1 cellular context compared by ENCODE assay signal in the genomic region with DNA sequence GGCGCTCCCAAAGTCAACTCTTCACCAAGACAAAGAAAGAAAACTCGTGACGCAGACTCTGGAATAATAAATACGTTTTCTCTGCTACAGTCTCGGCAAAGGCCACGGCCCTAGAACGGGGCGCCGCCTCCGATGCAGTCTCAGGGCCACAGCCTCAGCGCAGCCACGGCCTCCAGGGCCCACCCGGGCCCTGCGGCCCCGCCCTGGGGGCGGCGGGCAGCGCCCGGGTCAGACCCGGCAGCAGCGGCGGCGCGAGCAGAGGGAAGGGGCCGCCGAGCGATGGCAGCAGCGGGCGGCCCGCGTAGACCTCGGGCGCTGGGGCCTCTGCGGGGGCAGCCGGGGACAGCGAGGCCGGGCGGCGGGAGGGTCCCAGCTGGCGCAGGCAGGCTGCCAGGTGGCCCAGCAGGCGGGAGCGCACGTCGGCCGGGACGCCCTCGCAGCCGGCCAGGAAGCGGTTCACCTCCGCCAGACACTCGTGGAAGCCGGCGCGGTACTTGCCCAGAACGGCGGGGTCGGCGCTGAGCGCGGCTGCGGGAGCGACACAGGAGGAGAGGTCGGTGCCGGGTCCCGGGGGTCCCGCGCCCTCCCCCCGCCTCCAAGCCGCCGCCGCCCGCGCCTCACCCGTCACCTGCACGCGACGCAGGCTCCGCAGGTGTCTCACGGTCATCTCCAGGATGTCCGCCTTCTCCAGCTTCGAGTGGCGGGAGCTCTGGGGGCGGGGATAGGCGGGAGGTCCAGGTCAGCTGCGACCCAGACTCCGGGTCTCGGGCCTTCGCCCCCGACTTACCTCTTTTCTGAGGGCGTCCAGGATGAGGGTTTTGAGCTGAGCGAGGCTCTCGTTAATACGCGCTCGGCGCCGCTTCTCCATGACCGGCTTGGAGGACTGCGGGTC.
TF ChIP-seq lines count a peak whose summit lies in the region.

No MANE protein-coding gene starts in this region.

TF ChIP-seq in liver, 16 proteins besides CTCF, POLR2A, EP300 and RAD21 (continued from another document):
- TF ChIP-seq, protein P1, sequence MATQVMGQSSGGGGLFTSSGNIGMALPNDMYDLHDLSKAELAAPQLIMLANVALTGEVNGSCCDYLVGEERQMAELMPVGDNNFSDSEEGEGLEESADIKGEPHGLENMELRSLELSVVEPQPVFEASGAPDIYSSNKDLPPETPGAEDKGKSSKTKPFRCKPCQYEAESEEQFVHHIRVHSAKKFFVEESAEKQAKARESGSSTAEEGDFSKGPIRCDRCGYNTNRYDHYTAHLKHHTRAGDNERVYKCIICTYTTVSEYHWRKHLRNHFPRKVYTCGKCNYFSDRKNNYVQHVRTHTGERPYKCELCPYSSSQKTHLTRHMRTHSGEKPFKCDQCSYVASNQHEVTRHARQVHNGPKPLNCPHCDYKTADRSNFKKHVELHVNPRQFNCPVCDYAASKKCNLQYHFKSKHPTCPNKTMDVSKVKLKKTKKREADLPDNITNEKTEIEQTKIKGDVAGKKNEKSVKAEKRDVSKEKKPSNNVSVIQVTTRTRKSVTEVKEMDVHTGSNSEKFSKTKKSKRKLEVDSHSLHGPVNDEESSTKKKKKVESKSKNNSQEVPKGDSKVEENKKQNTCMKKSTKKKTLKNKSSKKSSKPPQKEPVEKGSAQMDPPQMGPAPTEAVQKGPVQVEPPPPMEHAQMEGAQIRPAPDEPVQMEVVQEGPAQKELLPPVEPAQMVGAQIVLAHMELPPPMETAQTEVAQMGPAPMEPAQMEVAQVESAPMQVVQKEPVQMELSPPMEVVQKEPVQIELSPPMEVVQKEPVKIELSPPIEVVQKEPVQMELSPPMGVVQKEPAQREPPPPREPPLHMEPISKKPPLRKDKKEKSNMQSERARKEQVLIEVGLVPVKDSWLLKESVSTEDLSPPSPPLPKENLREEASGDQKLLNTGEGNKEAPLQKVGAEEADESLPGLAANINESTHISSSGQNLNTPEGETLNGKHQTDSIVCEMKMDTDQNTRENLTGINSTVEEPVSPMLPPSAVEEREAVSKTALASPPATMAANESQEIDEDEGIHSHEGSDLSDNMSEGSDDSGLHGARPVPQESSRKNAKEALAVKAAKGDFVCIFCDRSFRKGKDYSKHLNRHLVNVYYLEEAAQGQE (IDR thresholded peaks at IDR 0.05): no peak
- TF ChIP-seq RXRA (IDR thresholded peaks at IDR 0.05) (no peak), FOXA1 (IDR thresholded peaks at IDR 0.05) (no peak), HNF4A (conservative IDR thresholded peaks at IDR 0.05) (no peak)
- TF ChIP-seq, protein P2, sequence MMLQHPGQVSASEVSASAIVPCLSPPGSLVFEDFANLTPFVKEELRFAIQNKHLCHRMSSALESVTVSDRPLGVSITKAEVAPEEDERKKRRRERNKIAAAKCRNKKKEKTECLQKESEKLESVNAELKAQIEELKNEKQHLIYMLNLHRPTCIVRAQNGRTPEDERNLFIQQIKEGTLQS (IDR thresholded peaks at IDR 0.05): no peak
